9 cellular contexts compared by ENCODE assay signal in genomic region chr3:87793322-87793877, GRCh38. TPM values are rescaled to one million over a fixed set of nuclear protein-coding genes. Genes with fewer than 3 reads are reported as not detected.
DNase-seq lines count a peak whose midpoint lies in the region; ATAC-seq, FAIRE-seq and TF ChIP-seq lines count a peak whose summit lies in the region.
"Had no signal": no experiment of that assay in that cellular context is flagged by ENCODE, and none has a peak within 500 bp of the region (broad histone marks: within the 10 kb centered on the region; RNA-seq: fewer than 3 reads in every experiment).

No MANE protein-coding gene starts in this region.

- no peak overlapping the region for H2AFZ ChIP-seq in osteoblast (ENCODE audit: low read length)

- POLR2A ChIA-PET in CD4-positive, alpha-beta T cell (lab: Charles Lee) = no interaction called here

- FAIRE-seq in GM12892 (lab: Jason Lieb, UNC) = no peak

- TF ChIP-seq CTCF in CD4-positive, alpha-beta T cell (IDR thresholded peaks at IDR 0.05) = no peak
- TF ChIP-seq CTCF in epithelial cell of proximal tubule (conservative IDR thresholded peaks at IDR 0.05; ENCODE audit: low read depth, low read length) (no peak), osteoblast (IDR thresholded peaks at IDR 0.05; ENCODE audit: extremely low read depth, low read depth, low read length) (no peak)

- no peaks in the 10 kb centered on the region for H3K79me2 ChIP-seq in osteoblast (ENCODE audit: insufficient read depth, low read length)

- no peaks in the 10 kb centered on the region for H4K20me1 ChIP-seq in osteoblast (ENCODE audit: insufficient read depth, low read length)

- CTCF ChIA-PET in CD4-positive, alpha-beta T cell (lab: Charles Lee) = no interaction called here

- intact Hi-C loops in CD4-positive, alpha-beta T cell (cut with DNase I, micrococcal nuclease) = no loop called here

- no peak overlapping the region for H3K27ac Mint-ChIP-seq in CD4-positive, alpha-beta T cell

- no peaks in the 10 kb centered on the region for H3K4me1 ChIP-seq in osteoblast (ENCODE audit: insufficient read depth, low read length)

- ATAC-seq in CD4-positive, alpha-beta T cell (ENCODE audit: poor library complexity) = no peak
- ATAC-seq in HG03196 (IDR thresholded peaks at IDR 0.05; ENCODE audit: unreplicated experiment) = no peak

- peaks cover 80% of the 10 kb centered on the region for H3K27me3 Mint-ChIP-seq in CD4-positive, alpha-beta T cell

- TF ChIP-seq POLR2A in GM12892 (IDR thresholded peaks at IDR 0.05; ENCODE audit: low read depth, low read length) = no peak

- H3K36me3 Mint-ChIP-seq in CD4-positive, alpha-beta T cell (ENCODE audit: low read depth) = no peaks in the 10 kb centered on the region

- no peak overlapping the region for H3K27ac ChIP-seq in CD4-positive, alpha-beta T cell (ENCODE audit: low read depth, low read length)
- H3K27ac ChIP-seq in osteoblast (ENCODE audit: low read depth, low read length) = no peak overlapping the region

- no peaks in the 10 kb centered on the region for H3K9me3 Mint-ChIP-seq in CD4-positive, alpha-beta T cell

- H3K4me3 Mint-ChIP-seq in CD4-positive, alpha-beta T cell = peak overlapping the region; percentile 32

- in situ Hi-C loops in G401 (cut with HindIII; ENCODE audit: low sequenced_read_pairs) = no loop called here

- H3K9me3 ChIP-seq in CD4-positive, alpha-beta T cell (ENCODE audit: control insufficient read depth, low read length) = no peaks in the 10 kb centered on the region
- H3K9me3 ChIP-seq in osteoblast (ENCODE audit: low read depth, low read length) = no peaks in the 10 kb centered on the region

- H3K27me3 ChIP-seq in CD4-positive, alpha-beta T cell (ENCODE audit: control insufficient read depth, insufficient read depth, low read length) = peaks cover 51% of the 10 kb centered on the region
- peaks cover 19% of the 10 kb centered on the region for H3K27me3 ChIP-seq in osteoblast (ENCODE audit: insufficient read depth, low read length)

- H3K4me3 ChIP-seq in epithelial cell of proximal tubule (ENCODE audit: low read depth, low read length) (peak overlapping the region; percentile 30), osteoblast (ENCODE audit: insufficient read depth, low read length) (peak overlapping the region; percentile 57)

- H3K4me1 Mint-ChIP-seq in CD4-positive, alpha-beta T cell (ENCODE audit: low read depth) = peaks cover 14% of the 10 kb centered on the region

- H3K36me3 ChIP-seq in osteoblast (ENCODE audit: insufficient read depth, low read length) = no peaks in the 10 kb centered on the region

- peak overlapping the region; percentile 57 for H3K4me2 ChIP-seq in osteoblast (ENCODE audit: insufficient read depth, low read length)

- DNase-seq in CD4-positive, alpha-beta T cell = no peak
- DNase-seq in KG1 (lab: John Stamatoyannopoulos, UW) (peak; percentile 20), epithelial cell of proximal tubule (ENCODE audit: low read depth) (no peak), osteoblast (ENCODE audit: insufficient read length, low spot score, missing footprints) (peak; percentile 64), G401 (ENCODE audit: low spot score) (no peak), OCI-M1 (lab: John Stamatoyannopoulos, UW) (no peak), GM12892 (ENCODE audit: insufficient read length) (no peak)
- DNase-seq: NCI-H446 had no signal

RNA-seq across cellular contexts. Expression of gene HTR1F, which starts 0.9 kb away (rescaled TPM):
- total RNA-seq in CD4-positive, alpha-beta T cell = not detected
- not detected in 2 replicates for total RNA-seq in epithelial cell of proximal tubule
- total RNA-seq in osteoblast = under 0.01 TPM in 2 replicates
- total RNA-seq in G401 (2014; rRNA removed; shearing (Covaris generic)) = not detected in 2 replicates
- not detected for polyA plus RNA-seq in GM12892 (2012; ENCODE audit: missing spikeins)

Comparison
In these comparisons a context has a peak if more than half of its experiments do, and no peak if none do; other contexts are left out.
1. DNase-seq: peak in KG1 (single experiment) and osteoblast (single experiment); none in CD4-positive, alpha-beta T cell (0 of 10), epithelial cell of proximal tubule (single experiment), G401 (single experiment), OCI-M1 (single experiment) and GM12892 (single experiment).